In the genomic region with DNA sequence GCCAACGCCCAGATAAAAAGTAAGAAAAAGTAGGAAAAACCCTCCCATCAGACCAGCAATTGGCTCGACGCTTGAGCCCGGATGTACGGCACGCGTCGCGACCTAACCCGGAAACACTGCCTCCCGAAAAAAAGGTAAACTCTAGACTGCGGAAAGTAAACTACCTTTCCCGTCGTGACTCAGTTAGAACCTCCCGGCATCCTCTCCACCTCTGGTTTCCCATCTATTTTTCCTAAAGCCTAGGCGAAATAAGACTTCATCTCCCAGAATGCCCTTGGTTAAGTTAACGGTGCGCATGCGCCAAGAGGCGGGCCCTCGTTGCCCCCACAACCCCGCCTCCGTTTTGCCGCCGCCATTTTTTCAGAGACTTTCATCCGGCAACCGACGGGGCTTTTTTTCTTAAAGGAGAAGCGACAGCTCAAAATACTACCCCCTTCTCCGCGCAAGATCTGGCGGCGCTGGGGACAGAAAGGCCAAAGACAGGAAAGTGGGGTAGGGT, we compare ENCODE assay signal across 8 cellular contexts. TPM values are rescaled to one million over a fixed set of nuclear protein-coding genes. Genes with fewer than 3 reads are reported as not detected.
DNase-seq lines count a peak whose midpoint lies in the region; ATAC-seq and TF ChIP-seq lines count a peak whose summit lies in the region.

No MANE protein-coding gene starts in this region.

- H3K9me3 Mint-ChIP-seq in natural killer cell: no peaks in the 10 kb centered on the region

- H3K27me3 Mint-ChIP-seq in natural killer cell (ENCODE audit: low read depth in 2 of 2): peaks cover 0 to 3% of the 10 kb centered on the region in 2 donors

- H3K4me3 ChIP-seq in MG63 (peak overlapping the region; percentile 100), fibroblast of the aortic adventitia (ENCODE audit: low read depth, low read length) (peak overlapping the region; percentile 92)

- intact Hi-C loops in natural killer cell (cut with micrococcal nuclease): loop anchor here (2.0 to 10.0 kb wide), 7 partner anchors 53 to 1047 kb away; partner anchors contain the start of genes FAM111A, MED19, SELENOH and TIMM10

- no peaks in the 10 kb centered on the region for H3K27me3 ChIP-seq in MG63

- peaks cover 30% of the 10 kb centered on the region for H3K36me3 ChIP-seq in MG63

- peak overlapping the region; percentile 99 to 100 for H3K27ac Mint-ChIP-seq in natural killer cell

- peak; percentile 34 to 54 (median 50) for ATAC-seq in natural killer cell

- H3K4me3 Mint-ChIP-seq in natural killer cell: peak overlapping the region; percentile 91

- peaks cover 86 to 92% of the 10 kb centered on the region in 2 donors for H3K4me1 Mint-ChIP-seq in natural killer cell

- no peak for TF ChIP-seq CTCF in GM10266 (IDR thresholded peaks at IDR 0.05; ENCODE audit: control insufficient read depth, insufficient read depth, low read depth, missing control alignments)
- no peak for TF ChIP-seq CTCF in fibroblast of the aortic adventitia (IDR thresholded peaks at IDR 0.05; ENCODE audit: insufficient read depth, low read length)
- no peak for TF ChIP-seq CTCF in natural killer cell (IDR thresholded peaks at IDR 0.05)

- H3K36me3 Mint-ChIP-seq in natural killer cell: no peaks in the 10 kb centered on the region

- no peaks in the 10 kb centered on the region; the same call in 1 of the 2 replicates for H3K9me3 ChIP-seq in MG63

- peak; percentile 66 for DNase-seq in GM10266 (ENCODE audit: extremely low spot score)
- DNase-seq in MG63: peak; percentile 89
- DNase-seq in SHP77 (lab: John Stamatoyannopoulos, UW): peak; percentile 77 to 86
- DNase-seq in activated gamma-delta T cell treated with Interleukin-2 at 50 U/mL for 16 hours: peak; percentile 92
- peak; percentile 100 for DNase-seq in fibroblast of the aortic adventitia (ENCODE audit: low read depth)
- DNase-seq in natural killer cell: peak; percentile 90
- DNase-seq in stimulated activated naive CD4-positive, alpha-beta T cell (lab: John Stamatoyannopoulos, UW): peak; percentile 93 to 98 (median 96)
- no peak for DNase-seq in GM19238 (ENCODE audit: insufficient read length, low spot score)

RNA-seq across cellular contexts. Expression of gene ZFP91, which starts 0.7 kb away (rescaled TPM):
- total RNA-seq in MG63 (2014; rRNA removed; shearing (Covaris generic); ENCODE audit: low replicate concordance): 56.1 and 70.7 TPM in 2 replicates
- 43.7 and 73.4 TPM in 2 replicates for total RNA-seq in fibroblast of the aortic adventitia (ENCODE audit: low replicate concordance)
- total RNA-seq in natural killer cell: 10 to 100 TPM; 54.8 to 61.8 (median 57.8) TPM

RNA-seq across cellular contexts. Expression of gene LPXN, which starts 2.5 kb away (rescaled TPM):
- 1.1 and 3.5 TPM in 2 replicates for total RNA-seq in MG63 (2014; rRNA removed; shearing (Covaris generic); ENCODE audit: low replicate concordance)
- total RNA-seq in fibroblast of the aortic adventitia (ENCODE audit: low replicate concordance) (1.4 and 14.7 TPM in 2 replicates), natural killer cell (100 to 1,000 TPM in 1 of 3 donors, 10 to 100 TPM in 2; 81.0 to 123 (median 92.5) TPM)

RNA-seq across cellular contexts. Expression of gene CNTF, which starts 44.3 kb away (rescaled TPM):
- 0.92 TPM in 1 of 2 replicates, not detected in the other for total RNA-seq in MG63 (2014; rRNA removed; shearing (Covaris generic); ENCODE audit: low replicate concordance)
- total RNA-seq in fibroblast of the aortic adventitia (ENCODE audit: low replicate concordance) (0.82 and 1.9 TPM in 2 replicates), natural killer cell (1 to 10 TPM; 3.6 to 5.5 (median 4.9) TPM)
